Comparison of ENCODE assay signal across 1 cellular context in the genomic region with DNA sequence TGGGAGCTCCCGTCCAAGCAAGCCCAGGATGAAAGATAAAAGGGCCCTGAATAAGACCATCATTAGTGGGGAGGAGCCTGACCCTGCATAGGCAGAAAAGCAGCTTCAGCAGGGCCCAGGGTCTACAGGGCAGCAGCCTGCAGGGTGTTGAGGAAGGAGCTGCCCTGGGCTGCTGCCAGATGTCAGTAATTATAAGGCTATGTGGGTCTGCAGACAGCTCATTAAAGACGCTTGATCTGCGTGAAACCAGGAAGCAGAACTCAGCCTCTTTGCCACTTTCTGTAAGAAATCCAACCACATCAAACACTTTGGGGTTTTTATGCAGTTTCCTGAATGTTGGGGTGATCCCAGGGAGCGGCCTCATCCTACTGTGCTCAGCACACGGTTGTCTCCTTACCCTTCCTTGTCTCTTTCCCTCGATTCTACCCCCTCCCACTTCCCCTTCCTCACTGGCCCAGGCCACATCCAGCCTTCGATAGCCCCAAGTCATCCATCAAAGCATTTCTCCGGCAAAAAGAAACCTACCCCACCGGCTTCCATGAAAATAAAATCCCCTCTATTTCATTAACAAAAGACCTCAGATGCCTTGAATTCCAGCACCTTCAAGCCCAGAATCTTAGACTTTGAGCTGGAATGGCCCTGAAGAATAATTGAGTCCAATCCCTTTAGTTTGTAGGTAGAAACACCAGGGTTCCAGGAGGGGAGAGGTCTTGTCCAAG.
TF ChIP-seq lines count a peak whose summit lies in the region.

No MANE protein-coding gene starts in this region.

TF ChIP-seq in H1, 55 proteins besides CTCF, POLR2A, EP300 and RAD21:
- peak; percentile 89 for TF ChIP-seq TEAD4 (IDR thresholded peaks at IDR 0.05; ENCODE audit: low read depth, low read length)
- TF ChIP-seq SP1 (IDR thresholded peaks at IDR 0.05; ENCODE audit: low read depth, low read length): 0 out of 2 replicates have a peak, but pooled peaks have one; percentile 15
- TF ChIP-seq CBX5 (IDR thresholded peaks at IDR 0.05; ENCODE audit: low read depth, low read length): no peak
- peak; percentile 39 for TF ChIP-seq ASH2L (IDR thresholded peaks at IDR 0.05; ENCODE audit: low read length)
